ENCODE assay signal across 8 cellular contexts in the genomic region with DNA sequence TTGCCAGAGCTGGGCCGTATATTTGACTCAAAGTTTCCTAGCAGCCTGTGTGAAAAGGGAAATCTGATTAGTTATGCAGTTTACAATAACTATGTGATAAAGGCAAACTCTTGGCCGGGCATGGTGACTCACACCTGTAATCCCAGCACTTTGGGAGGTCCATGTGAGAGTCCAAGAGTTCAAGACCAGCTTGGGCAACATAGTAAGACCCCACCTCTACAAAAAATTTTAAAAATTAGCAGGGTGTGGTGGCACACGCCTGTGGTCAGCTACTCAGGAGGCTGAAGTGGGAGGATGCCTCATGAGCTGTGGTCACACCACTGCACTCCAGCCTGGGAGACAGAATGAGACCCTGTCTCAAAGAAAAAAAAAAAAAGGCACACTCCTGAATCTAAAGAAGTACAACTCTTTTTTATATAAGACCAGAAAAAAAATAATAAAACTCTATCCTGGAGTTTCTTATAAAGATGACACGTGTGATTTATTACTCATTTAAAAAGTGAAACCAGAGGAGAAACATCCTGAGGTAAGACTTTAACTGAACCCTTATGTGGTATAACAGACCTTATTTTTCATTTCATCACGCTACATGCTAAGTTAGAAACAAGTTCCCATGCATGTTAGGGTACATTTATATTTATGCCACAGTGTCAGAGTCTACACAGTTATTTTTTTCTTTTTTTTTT. TPM values are rescaled to one million over a fixed set of nuclear protein-coding genes. Genes with fewer than 3 reads are reported as not detected.
DNase-seq lines count a peak whose midpoint lies in the region; ATAC-seq and FAIRE-seq lines count a peak whose summit lies in the region.
"Had no signal": no experiment of that assay in that cellular context is flagged by ENCODE, and none has a peak within 500 bp of the region (broad histone marks: within the 10 kb centered on the region; RNA-seq: fewer than 3 reads in every experiment).

No MANE protein-coding gene starts in this region.

- peak overlapping the region; percentile 96 for H3K27ac Mint-ChIP-seq in activated CD8-positive, alpha-beta T cell treated with anti-CD3 and anti-CD28 coated beads, Interleukin-2, amount 10 ng/mL, durations not matched to agents 7 days and 5 days

- ATAC-seq in GM19463 (IDR thresholded peaks at IDR 0.05; ENCODE audit: unreplicated experiment), result peak; percentile 22
- ATAC-seq in HG03378 (IDR thresholded peaks at IDR 0.05; ENCODE audit: unreplicated experiment), result peak; percentile 47
- peak; percentile 56 for ATAC-seq in activated CD8-positive, alpha-beta T cell treated with anti-CD3 and anti-CD28 coated beads, Interleukin-2, amount 10 ng/mL, durations not matched to agents 7 days and 5 days

- H3K36me3 ChIP-seq in small intestine (ENCODE audit: control insufficient read depth in 2 of 2, insufficient read depth in 2 of 2, low read length in 2 of 2), result no peaks in the 10 kb centered on the region

- H3K9me3 ChIP-seq in small intestine (ENCODE audit: control insufficient read depth, low read depth), result no peaks in the 10 kb centered on the region

- no peaks in the 10 kb centered on the region for H3K9me3 Mint-ChIP-seq in activated CD8-positive, alpha-beta T cell treated with anti-CD3 and anti-CD28 coated beads, Interleukin-2, amount 10 ng/mL, durations not matched to agents 7 days and 5 days (ENCODE audit: insufficient read depth)

- peak; percentile 54 for DNase-seq in activated CD8-positive, alpha-beta T cell treated with anti-CD3 and anti-CD28 coated beads, Interleukin-2, amount 10 ng/mL, durations not matched to agents 7 days and 5 days
- DNase-seq in small intestine (peak; percentile 88), putamen (ENCODE audit: low spot score) (no peak), NCI-H2227 treated with DMSO at 0.1 percent for 48 hours (lab: John Stamatoyannopoulos, UW) (no peak), urothelium cell line (ENCODE audit: low spot score) (no peak)

- H3K27ac ChIP-seq in small intestine (ENCODE audit: low read depth in 1 of 2, low read length in 1 of 2), result no peak overlapping the region
- H3K27ac ChIP-seq: SK-N-MC had no signal

- CTCF ChIA-PET in activated CD8-positive, alpha-beta T cell treated with anti-CD3 and anti-CD28 coated beads, Interleukin-2, amount 10 ng/mL, durations not matched to agents 7 days and 5 days (lab: Charles Lee), result interaction anchor here (0.9 to 16.4 kb wide), 5 partner anchors 8 to 76 kb away, joined by 3 to 270 read pairs (median 8); no protein-coding TSS in a partner anchor

- H3K4me1 ChIP-seq in small intestine (ENCODE audit: control insufficient read depth in 2 of 2, insufficient read depth in 1 of 2, low read depth in 1 of 2, low read length in 1 of 2), result no peaks in the 10 kb centered on the region

- no peak for FAIRE-seq in small intestine (lab: Jason Lieb, UNC)
- no peak for FAIRE-seq in urothelium cell line (lab: Jason Lieb, UNC)

- H3K36me3 Mint-ChIP-seq in activated CD8-positive, alpha-beta T cell treated with anti-CD3 and anti-CD28 coated beads, Interleukin-2, amount 10 ng/mL, durations not matched to agents 7 days and 5 days (ENCODE audit: low read depth), result peaks cover 30% of the 10 kb centered on the region

- H3K4me3 ChIP-seq in small intestine (ENCODE audit: low read depth in 1 of 2, low read length in 2 of 2), result no peak overlapping the region
- H3K4me3 ChIP-seq: SK-N-MC had no signal

- H3K4me3 Mint-ChIP-seq in activated CD8-positive, alpha-beta T cell treated with anti-CD3 and anti-CD28 coated beads, Interleukin-2, amount 10 ng/mL, durations not matched to agents 7 days and 5 days, result peak overlapping the region; percentile 69

- 41 to 53% (median 41%) methylated on average over 5 of the region's 5 CpGs for WGBS in small intestine, 3 donors

- H3K4me1 Mint-ChIP-seq in activated CD8-positive, alpha-beta T cell treated with anti-CD3 and anti-CD28 coated beads, Interleukin-2, amount 10 ng/mL, durations not matched to agents 7 days and 5 days (ENCODE audit: low read depth), result peaks cover 60% of the 10 kb centered on the region

- H3K27me3 ChIP-seq in small intestine (ENCODE audit: control insufficient read depth in 2 of 2, insufficient read depth in 2 of 2, low read length in 2 of 2), result no peaks in the 10 kb centered on the region

- POLR2A ChIA-PET in activated CD8-positive, alpha-beta T cell treated with anti-CD3 and anti-CD28 coated beads, Interleukin-2, amount 10 ng/mL, durations not matched to agents 7 days and 5 days (lab: Charles Lee), result interaction anchor here (0.6 to 4.9 kb wide), 12 partner anchors 7 to 389 kb away, joined by 3 to 118 read pairs (median 7); a partner anchor contains a TSS

- no peaks in the 10 kb centered on the region for H3K27me3 Mint-ChIP-seq in activated CD8-positive, alpha-beta T cell treated with anti-CD3 and anti-CD28 coated beads, Interleukin-2, amount 10 ng/mL, durations not matched to agents 7 days and 5 days (ENCODE audit: low read depth)

RNA-seq across cellular contexts. Expression of a gene that starts 32.6 kb away (rescaled TPM):
- total RNA-seq in activated CD8-positive, alpha-beta T cell treated with anti-CD3 and anti-CD28 coated beads, Interleukin-2, amount 10 ng/mL, durations not matched to agents 7 days and 5 days, result 10 to 100 TPM; 88.9 to 92.5 TPM
- polyA plus RNA-seq in small intestine, result 10 to 100 TPM; 31.9 to 58.9 (median 51.7) TPM

RNA-seq across cellular contexts. Expression of a gene that starts 32.9 kb away (rescaled TPM):
- total RNA-seq in activated CD8-positive, alpha-beta T cell treated with anti-CD3 and anti-CD28 coated beads, Interleukin-2, amount 10 ng/mL, durations not matched to agents 7 days and 5 days, result 1,000 to 10,000 TPM; 4,520 to 4,885 TPM
- 1,000 to 10,000 TPM; 2,319 to 3,566 (median 2,983) TPM for polyA plus RNA-seq in small intestine

RNA-seq across cellular contexts. Expression of a gene that starts 57.5 kb away (rescaled TPM):
- 10 to 100 TPM; 71.9 to 73.2 TPM for total RNA-seq in activated CD8-positive, alpha-beta T cell treated with anti-CD3 and anti-CD28 coated beads, Interleukin-2, amount 10 ng/mL, durations not matched to agents 7 days and 5 days
- 10 to 100 TPM in 1 of 3 donors, 1 to 10 TPM in 2; 2.0 to 25.6 (median 2.7) TPM for polyA plus RNA-seq in small intestine

Comparison
In these comparisons a context has a peak if more than half of its experiments do, and no peak if none do; other contexts are left out.
1. DNase-seq: peak in activated CD8-positive, alpha-beta T cell treated with anti-CD3 and anti-CD28 coated beads, Interleukin-2, amount 10 ng/mL, durations not matched to agents 7 days and 5 days (single experiment) and small intestine (single experiment); none in putamen (single experiment), NCI-H2227 treated with DMSO at 0.1 percent for 48 hours (single experiment) and urothelium cell line (single experiment).
2. Peak in every context shown above with its lines, with median percentiles within 50 percentile points of each other: ATAC-seq.